1 cellular context compared by ENCODE assay signal in the genomic region with DNA sequence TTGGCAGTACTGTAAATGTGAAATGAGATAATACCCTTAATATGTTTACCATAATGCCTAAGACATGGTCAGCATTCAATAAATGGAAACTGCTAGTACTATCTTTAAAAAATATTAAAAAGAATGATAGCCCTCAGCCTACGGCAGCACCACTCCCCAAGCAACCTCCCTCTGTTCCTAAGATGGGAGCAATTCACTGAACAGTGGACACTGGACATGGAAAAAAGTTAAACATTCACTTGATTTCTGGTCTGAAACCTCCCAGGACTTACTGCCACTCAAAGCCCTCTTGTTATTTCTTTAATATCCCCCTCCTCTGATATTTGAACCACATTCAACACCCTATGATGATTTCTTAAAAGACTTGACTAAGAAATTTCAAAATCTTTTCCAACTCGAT.
TF ChIP-seq lines count a peak whose summit lies in the region.

No MANE protein-coding gene starts in this region.

TF ChIP-seq in HepG2, 621 proteins besides CTCF, POLR2A, EP300 and RAD21:
- TF ChIP-seq RERE (CRISPR knock-in tag; IDR thresholded peaks at IDR 0.05; ENCODE audit: low read depth) (no peak), DDIT3 (CRISPR knock-in tag; IDR thresholded peaks at IDR 0.05) (no peak), NONO (IDR thresholded peaks at IDR 0.05) (no peak), NONO (CRISPR knock-in tag; conservative IDR thresholded peaks at IDR 0.05) (no peak), ZNF343 (CRISPR knock-in tag; IDR thresholded peaks at IDR 0.05) (no peak), ZNF704 (CRISPR knock-in tag; IDR thresholded peaks at IDR 0.05; ENCODE audit: borderline replicate concordance) (no peak), ZNF660 (CRISPR knock-in tag; IDR thresholded peaks at IDR 0.05; ENCODE audit: borderline replicate concordance, low read depth) (no peak), ZBTB14 (CRISPR knock-in tag; IDR thresholded peaks at IDR 0.05) (no peak), TERF1 (CRISPR knock-in tag; IDR thresholded peaks at IDR 0.05) (no peak)
- TF ChIP-seq, protein P1, sequence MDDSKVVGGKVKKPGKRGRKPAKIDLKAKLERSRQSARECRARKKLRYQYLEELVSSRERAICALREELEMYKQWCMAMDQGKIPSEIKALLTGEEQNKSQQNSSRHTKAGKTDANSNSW (CRISPR knock-in tag; IDR thresholded peaks at IDR 0.05; ENCODE audit: borderline replicate concordance): no peak
TF ChIP-seq in HepG2: peak in this region for 0.
